Comparison of ENCODE assay signal across 1 cellular context in genomic region chr1:113881661-113882060, GRCh38.
TF ChIP-seq lines count a peak whose summit lies in the region.

No MANE protein-coding gene starts in this region.

TF ChIP-seq in K562, 482 proteins besides CTCF, POLR2A, EP300 and RAD21:
- no peak for TF ChIP-seq IRF1 (CRISPR knock-in tag; IDR thresholded peaks at IDR 0.05; ENCODE audit: borderline replicate concordance)
- TF ChIP-seq NR3C1 (CRISPR knock-in tag; IDR thresholded peaks at IDR 0.05): no peak
- TF ChIP-seq MLX (CRISPR knock-in tag; conservative IDR thresholded peaks at IDR 0.05): no peak
- TF ChIP-seq KHSRP (IDR thresholded peaks at IDR 0.05): no peak
- no peak for TF ChIP-seq VEZF1 (CRISPR knock-in tag; IDR thresholded peaks at IDR 0.05)
- no peak for TF ChIP-seq ZFP36 (IDR thresholded peaks at IDR 0.05; ENCODE audit: low read depth, low read length, partially characterized antibody)
- TF ChIP-seq MEIS2 (IDR thresholded peaks at IDR 0.05; ENCODE audit: partially characterized antibody): no peak
- no peak for TF ChIP-seq BHLHE40 (IDR thresholded peaks at IDR 0.05; ENCODE audit: low read length)
- TF ChIP-seq FOXJ2 (tag; IDR thresholded peaks at IDR 0.05): no peak
- TF ChIP-seq PBX2 (CRISPR knock-in tag; IDR thresholded peaks at IDR 0.05; ENCODE audit: low read depth): no peak
- TF ChIP-seq PBX2 (tag; conservative IDR thresholded peaks at IDR 0.05; ENCODE audit: low read depth): no peak
- TF ChIP-seq EP400 (IDR thresholded peaks at IDR 0.05): no peak
- TF ChIP-seq ZKSCAN1 (IDR thresholded peaks at IDR 0.05; ENCODE audit: low read depth, low read length): no peak
- no peak for TF ChIP-seq BCOR (IDR thresholded peaks at IDR 0.05)
- TF ChIP-seq YBX1 (IDR thresholded peaks at IDR 0.05): no peak
TF ChIP-seq in K562: peak in this region for 0.
